ENCODE assay signal across 8 cellular contexts in genomic region chr13:64529874-64530485, GRCh38.
DNase-seq lines count a peak whose midpoint lies in the region; ATAC-seq and TF ChIP-seq lines count a peak whose summit lies in the region.

No MANE protein-coding gene starts in this region.

- no peak overlapping the region for H3K27ac Mint-ChIP-seq in progenitor cell of endocrine pancreas
- H3K27ac Mint-ChIP-seq in activated CD4-positive, alpha-beta T cell treated with anti-CD3 and anti-CD28 coated beads, Interleukin-2, amount 10 ng/mL, durations not matched to agents 7 days and 5 days, result no peak overlapping the region

- POLR2A ChIA-PET in activated CD4-positive, alpha-beta T cell treated with anti-CD3 and anti-CD28 coated beads, Interleukin-2, amount 10 ng/mL, durations not matched to agents 7 days and 5 days (lab: Charles Lee), result no interaction called here

- H4K20me1 ChIP-seq in Karpas-422 (ENCODE audit: insufficient read depth, low read depth, low read length), result no peaks in the 10 kb centered on the region

- peaks cover 6% of the 10 kb centered on the region for H3K9me3 Mint-ChIP-seq in progenitor cell of endocrine pancreas (ENCODE audit: low read depth)
- H3K9me3 Mint-ChIP-seq in activated CD4-positive, alpha-beta T cell treated with anti-CD3 and anti-CD28 coated beads, Interleukin-2, amount 10 ng/mL, durations not matched to agents 7 days and 5 days, result no peaks in the 10 kb centered on the region

- no peaks in the 10 kb centered on the region for H3K4me1 Mint-ChIP-seq in progenitor cell of endocrine pancreas (ENCODE audit: low read depth)
- no peaks in the 10 kb centered on the region for H3K4me1 Mint-ChIP-seq in activated CD4-positive, alpha-beta T cell treated with anti-CD3 and anti-CD28 coated beads, Interleukin-2, amount 10 ng/mL, durations not matched to agents 7 days and 5 days

- H3K9me3 ChIP-seq in Karpas-422 (ENCODE audit: low read length), result peaks cover 4% of the 10 kb centered on the region; the same call in 1 of the 2 replicates

- H3K27me3 ChIP-seq in Karpas-422 (ENCODE audit: low read length), result no peaks in the 10 kb centered on the region

- H3K4me3 ChIP-seq in Karpas-422 (ENCODE audit: low read length), result no peak overlapping the region
- no peak overlapping the region for H3K4me3 ChIP-seq in cardiac fibroblast (replicated peaks in 1 of 2; ENCODE audit: low read depth in 2 of 2, low read length in 2 of 2)

- no peak overlapping the region for H2AFZ ChIP-seq in Karpas-422 (ENCODE audit: low read length)

- H3K36me3 Mint-ChIP-seq in progenitor cell of endocrine pancreas (ENCODE audit: insufficient read depth), result no peaks in the 10 kb centered on the region
- H3K36me3 Mint-ChIP-seq in activated CD4-positive, alpha-beta T cell treated with anti-CD3 and anti-CD28 coated beads, Interleukin-2, amount 10 ng/mL, durations not matched to agents 7 days and 5 days (ENCODE audit: low read depth), result no peaks in the 10 kb centered on the region

- no peak overlapping the region for H3K4me2 ChIP-seq in Karpas-422 (ENCODE audit: low read depth, low read length, poor library complexity, severe bottlenecking)

- DNase-seq in SKM-1 (lab: John Stamatoyannopoulos, UW; ENCODE audit: unreplicated experiment), result peak; percentile 25
- no peak for DNase-seq in SKM-1 treated with dmso at 0.1 percent for 144 hours (lab: John Stamatoyannopoulos, UW; ENCODE audit: unreplicated experiment)
- peak; percentile 73 for DNase-seq in Karpas-422
- DNase-seq in cardiac fibroblast (ENCODE audit: low read depth in 2 of 2), result peak; percentile 22 to 48
- DNase-seq in progenitor cell of endocrine pancreas (ENCODE audit: low spot score, unreplicated experiment), result no peak
- DNase-seq in activated CD4-positive, alpha-beta T cell treated with anti-CD3 and anti-CD28 coated beads, Interleukin-2, amount 10 ng/mL, durations not matched to agents 7 days and 5 days, result no peak
- no peak for DNase-seq in ureter (ENCODE audit: low spot score)

- H3K9me2 ChIP-seq in Karpas-422 (replicated peaks; ENCODE audit: insufficient read depth, low read length), result no peaks in the 10 kb centered on the region

- no peaks in the 10 kb centered on the region for H3K27me3 Mint-ChIP-seq in progenitor cell of endocrine pancreas
- no peaks in the 10 kb centered on the region for H3K27me3 Mint-ChIP-seq in activated CD4-positive, alpha-beta T cell treated with anti-CD3 and anti-CD28 coated beads, Interleukin-2, amount 10 ng/mL, durations not matched to agents 7 days and 5 days

- TF ChIP-seq CTCF in cardiac fibroblast (IDR thresholded peaks at IDR 0.05; ENCODE audit: low read depth, low read length) (peak; percentile 68), progenitor cell of endocrine pancreas (IDR thresholded peaks at IDR 0.05; ENCODE audit: unreplicated experiment) (peak; percentile 64)

- H3K4me1 ChIP-seq in Karpas-422 (ENCODE audit: low read length), result peaks cover 3% of the 10 kb centered on the region; the same call in 1 of the 2 replicates

- H3K27ac ChIP-seq in Karpas-422 (ENCODE audit: low read length), result no peak overlapping the region

- no peak for ATAC-seq in GM18502 (IDR thresholded peaks at IDR 0.05; ENCODE audit: poor library complexity, unreplicated experiment)

- H3K4me3 Mint-ChIP-seq in progenitor cell of endocrine pancreas (ENCODE audit: low read depth), result no peak overlapping the region
- no peak overlapping the region for H3K4me3 Mint-ChIP-seq in activated CD4-positive, alpha-beta T cell treated with anti-CD3 and anti-CD28 coated beads, Interleukin-2, amount 10 ng/mL, durations not matched to agents 7 days and 5 days

- no peaks in the 10 kb centered on the region for H3K79me2 ChIP-seq in Karpas-422 (ENCODE audit: low read length)

- H3K36me3 ChIP-seq in Karpas-422 (ENCODE audit: insufficient read depth, low read length), result no peaks in the 10 kb centered on the region

- CTCF ChIA-PET in activated CD4-positive, alpha-beta T cell treated with anti-CD3 and anti-CD28 coated beads, Interleukin-2, amount 10 ng/mL, durations not matched to agents 7 days and 5 days (lab: Charles Lee), result no interaction called here

- no peak overlapping the region for H3K9ac ChIP-seq in Karpas-422 (ENCODE audit: low read length)

Comparison
In these comparisons a context has a peak if more than half of its experiments do, and no peak if none do; other contexts are left out.
1. DNase-seq: peak in SKM-1 (single experiment), Karpas-422 (single experiment) and cardiac fibroblast (2 of 2); none in SKM-1 treated with dmso at 0.1 percent for 144 hours (single experiment), progenitor cell of endocrine pancreas (single experiment), activated CD4-positive, alpha-beta T cell treated with anti-CD3 and anti-CD28 coated beads, Interleukin-2, amount 10 ng/mL, durations not matched to agents 7 days and 5 days (single experiment) and ureter (single experiment).